Comparison of ENCODE assay signal across 1 cellular context in the genomic region with DNA sequence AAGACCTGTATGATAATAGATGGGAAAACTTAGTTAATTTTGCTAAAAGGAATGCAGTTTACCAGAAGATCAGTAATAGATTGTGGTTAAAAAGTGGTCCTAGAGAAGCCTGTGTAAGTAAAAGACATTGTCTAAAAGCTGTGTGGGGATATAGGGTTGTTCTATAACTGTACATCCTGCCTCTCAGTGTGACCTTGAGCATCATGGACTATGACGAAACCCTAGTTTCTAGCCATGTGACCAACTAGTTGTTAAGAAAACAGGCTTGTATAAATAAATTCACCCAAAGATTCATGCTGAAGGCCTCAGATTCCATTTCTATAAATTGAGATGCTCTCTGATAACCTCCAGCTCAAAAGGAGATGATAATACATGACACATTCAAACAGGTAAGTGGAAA.
TF ChIP-seq lines count a peak whose summit lies in the region.

No MANE protein-coding gene starts in this region.

TF ChIP-seq in WTC11, 78 proteins besides CTCF, POLR2A, EP300 and RAD21 (continued from another document):
- TF ChIP-seq, protein P1, sequence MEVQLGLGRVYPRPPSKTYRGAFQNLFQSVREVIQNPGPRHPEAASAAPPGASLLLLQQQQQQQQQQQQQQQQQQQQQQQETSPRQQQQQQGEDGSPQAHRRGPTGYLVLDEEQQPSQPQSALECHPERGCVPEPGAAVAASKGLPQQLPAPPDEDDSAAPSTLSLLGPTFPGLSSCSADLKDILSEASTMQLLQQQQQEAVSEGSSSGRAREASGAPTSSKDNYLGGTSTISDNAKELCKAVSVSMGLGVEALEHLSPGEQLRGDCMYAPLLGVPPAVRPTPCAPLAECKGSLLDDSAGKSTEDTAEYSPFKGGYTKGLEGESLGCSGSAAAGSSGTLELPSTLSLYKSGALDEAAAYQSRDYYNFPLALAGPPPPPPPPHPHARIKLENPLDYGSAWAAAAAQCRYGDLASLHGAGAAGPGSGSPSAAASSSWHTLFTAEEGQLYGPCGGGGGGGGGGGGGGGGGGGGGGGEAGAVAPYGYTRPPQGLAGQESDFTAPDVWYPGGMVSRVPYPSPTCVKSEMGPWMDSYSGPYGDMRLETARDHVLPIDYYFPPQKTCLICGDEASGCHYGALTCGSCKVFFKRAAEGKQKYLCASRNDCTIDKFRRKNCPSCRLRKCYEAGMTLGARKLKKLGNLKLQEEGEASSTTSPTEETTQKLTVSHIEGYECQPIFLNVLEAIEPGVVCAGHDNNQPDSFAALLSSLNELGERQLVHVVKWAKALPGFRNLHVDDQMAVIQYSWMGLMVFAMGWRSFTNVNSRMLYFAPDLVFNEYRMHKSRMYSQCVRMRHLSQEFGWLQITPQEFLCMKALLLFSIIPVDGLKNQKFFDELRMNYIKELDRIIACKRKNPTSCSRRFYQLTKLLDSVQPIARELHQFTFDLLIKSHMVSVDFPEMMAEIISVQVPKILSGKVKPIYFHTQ (CRISPR knock-in tag; IDR thresholded peaks at IDR 0.05) = no peak
- TF ChIP-seq, protein P2, sequence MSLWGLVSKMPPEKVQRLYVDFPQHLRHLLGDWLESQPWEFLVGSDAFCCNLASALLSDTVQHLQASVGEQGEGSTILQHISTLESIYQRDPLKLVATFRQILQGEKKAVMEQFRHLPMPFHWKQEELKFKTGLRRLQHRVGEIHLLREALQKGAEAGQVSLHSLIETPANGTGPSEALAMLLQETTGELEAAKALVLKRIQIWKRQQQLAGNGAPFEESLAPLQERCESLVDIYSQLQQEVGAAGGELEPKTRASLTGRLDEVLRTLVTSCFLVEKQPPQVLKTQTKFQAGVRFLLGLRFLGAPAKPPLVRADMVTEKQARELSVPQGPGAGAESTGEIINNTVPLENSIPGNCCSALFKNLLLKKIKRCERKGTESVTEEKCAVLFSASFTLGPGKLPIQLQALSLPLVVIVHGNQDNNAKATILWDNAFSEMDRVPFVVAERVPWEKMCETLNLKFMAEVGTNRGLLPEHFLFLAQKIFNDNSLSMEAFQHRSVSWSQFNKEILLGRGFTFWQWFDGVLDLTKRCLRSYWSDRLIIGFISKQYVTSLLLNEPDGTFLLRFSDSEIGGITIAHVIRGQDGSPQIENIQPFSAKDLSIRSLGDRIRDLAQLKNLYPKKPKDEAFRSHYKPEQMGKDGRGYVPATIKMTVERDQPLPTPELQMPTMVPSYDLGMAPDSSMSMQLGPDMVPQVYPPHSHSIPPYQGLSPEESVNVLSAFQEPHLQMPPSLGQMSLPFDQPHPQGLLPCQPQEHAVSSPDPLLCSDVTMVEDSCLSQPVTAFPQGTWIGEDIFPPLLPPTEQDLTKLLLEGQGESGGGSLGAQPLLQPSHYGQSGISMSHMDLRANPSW (CRISPR knock-in tag; conservative IDR thresholded peaks at IDR 0.05; ENCODE audit: low read depth) = no peak
TF ChIP-seq in WTC11: peak in this region for 0.
